ENCODE assay signal across 29 cellular contexts in the genomic region with DNA sequence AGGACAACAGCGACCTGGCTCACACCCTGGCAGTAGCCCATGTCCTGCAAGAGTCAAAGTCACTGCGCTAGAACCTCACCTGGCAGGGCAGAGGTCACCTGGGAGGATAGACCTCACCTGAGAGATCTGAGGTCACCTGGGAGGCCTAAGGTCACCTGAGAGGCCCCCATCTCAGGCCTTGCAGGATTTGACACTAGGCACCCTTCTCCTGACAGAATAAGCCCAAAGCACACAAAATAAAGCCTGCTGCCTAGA.
"Had no signal": no experiment of that assay in that cellular context is flagged by ENCODE, and none has a peak within 500 bp of the region (broad histone marks: within the 10 kb centered on the region; RNA-seq: fewer than 3 reads in every experiment).

No MANE protein-coding gene starts in this region.

- H3K27ac ChIP-seq: adrenal gland, body of pancreas, epithelial cell of prostate, esophagus squamous epithelium had no signal

- H3K4me3 Mint-ChIP-seq: activated CD4-positive, alpha-beta memory T cell treated with anti-CD3 and anti-CD28 coated beads for 36 hours; activated CD4-positive, alpha-beta T cell treated with anti-CD3 and anti-CD28 coated beads for 36 hours; activated CD4-positive, alpha-beta T cell treated with anti-CD3 and anti-CD28 coated beads, Interleukin-2, amount 10 ng/mL, durations not matched to agents 24 days and 14 days; activated CD8-positive, alpha-beta memory T cell treated with anti-CD3 and anti-CD28 coated beads, Interleukin-2, amount 10 ng/mL, durations not matched to agents 7 days and 5 days; activated CD8-positive, alpha-beta T cell treated with anti-CD3 and anti-CD28 coated beads, Interleukin-2, amount 10 ng/mL, durations not matched to agents 7 days and 5 days; activated naive CD4-positive, alpha-beta T cell treated with anti-CD3 and anti-CD28 coated beads for 36 hours; activated naive CD4-positive, alpha-beta T cell treated with anti-CD3 and anti-CD28 coated beads, Interleukin-2, amount 50 U/mL, for 24 hours; activated naive CD8-positive, alpha-beta T cell treated with anti-CD3 and anti-CD28 coated beads for 36 hours; activated naive CD8-positive, alpha-beta T cell treated with anti-CD3 and anti-CD28 coated beads, Interleukin-2, amount 50 U/mL, for 24 hours; activated T-helper 1 cell treated with anti-CD3 and anti-CD28 coated beads, Interleukin-12 subunit alpha, Interleukin-12 subunit beta, Interleukin-2, Interleukin-4 antibody, amounts not matched to agents 30 ng/mL and 10 ng/mL and 1 ng/mL, durations not matched to agents 14 hours and 24 hours and 36 hours had no signal

- H3K36me3 Mint-ChIP-seq: activated CD4-positive, alpha-beta memory T cell treated with anti-CD3 and anti-CD28 coated beads for 36 hours; activated CD8-positive, alpha-beta memory T cell treated with anti-CD3 and anti-CD28 coated beads, Interleukin-2, amount 10 ng/mL, durations not matched to agents 7 days and 5 days; activated naive CD8-positive, alpha-beta T cell treated with anti-CD3 and anti-CD28 coated beads for 36 hours had no signal

- H3K36me3 ChIP-seq: adrenal gland, esophagus squamous epithelium had no signal

- H3K27me3 ChIP-seq: adrenal gland, body of pancreas had no signal

- H3K27me3 Mint-ChIP-seq: activated naive CD4-positive, alpha-beta T cell treated with anti-CD3 and anti-CD28 coated beads, Interleukin-2, amount 50 U/mL, for 24 hours; activated naive CD8-positive, alpha-beta T cell treated with anti-CD3 and anti-CD28 coated beads for 36 hours had no signal

- H3K4me3 ChIP-seq: adrenal gland, body of pancreas, esophagus squamous epithelium had no signal

- H3K9me3 Mint-ChIP-seq: activated CD4-positive, alpha-beta memory T cell treated with anti-CD3 and anti-CD28 coated beads for 36 hours; activated CD4-positive, alpha-beta T cell treated with anti-CD3 and anti-CD28 coated beads, Interleukin-2, amount 10 ng/mL, durations not matched to agents 24 days and 14 days; activated naive CD4-positive, alpha-beta T cell treated with anti-CD3 and anti-CD28 coated beads for 36 hours; activated naive CD4-positive, alpha-beta T cell treated with anti-CD3 and anti-CD28 coated beads, Interleukin-2, amount 50 U/mL, for 24 hours; activated naive CD8-positive, alpha-beta T cell treated with anti-CD3 and anti-CD28 coated beads, Interleukin-2, amount 50 U/mL, for 24 hours; activated T-helper 1 cell treated with anti-CD3 and anti-CD28 coated beads, Interleukin-12 subunit alpha, Interleukin-12 subunit beta, Interleukin-2, Interleukin-4 antibody, amounts not matched to agents 30 ng/mL and 10 ng/mL and 1 ng/mL, durations not matched to agents 14 hours and 24 hours and 36 hours; activated T-helper 2 cell treated with anti-CD3 and anti-CD28 coated beads, Interferon-gamma antibody, Interleukin-2, Interleukin-4, amounts not matched to agents 10 μg/mL and 5 μg/mL and 100 μg/mL, durations not matched to agents 14 hours and 24 hours and 36 hours had no signal

- H3K4me1 Mint-ChIP-seq: activated CD4-positive, alpha-beta T cell treated with anti-CD3 and anti-CD28 coated beads for 36 hours; activated CD4-positive, alpha-beta T cell treated with anti-CD3 and anti-CD28 coated beads, Interleukin-2, amount 10 ng/mL, durations not matched to agents 24 days and 14 days; activated naive CD4-positive, alpha-beta T cell treated with anti-CD3 and anti-CD28 coated beads, Interleukin-2, amount 50 U/mL, for 24 hours; activated naive CD8-positive, alpha-beta T cell treated with anti-CD3 and anti-CD28 coated beads for 36 hours; activated naive CD8-positive, alpha-beta T cell treated with anti-CD3 and anti-CD28 coated beads, Interleukin-2, amount 50 U/mL, for 24 hours had no signal

- DNase-seq: activated CD4-positive, alpha-beta memory T cell treated with anti-CD3 and anti-CD28 coated beads for 36 hours; activated CD4-positive, alpha-beta T cell treated with anti-CD3 and anti-CD28 coated beads for 36 hours; activated CD4-positive, alpha-beta T cell treated with anti-CD3 and anti-CD28 coated beads, Interleukin-2, amount 10 ng/mL, durations not matched to agents 24 days and 14 days; activated CD4-positive, CD25-positive, alpha-beta regulatory T cell; activated CD4-positive, CD25-positive, alpha-beta regulatory T cell treated with anti-CD3 and anti-CD28 coated beads, Interleukin-2, amount 50 U/mL, for 72 hours; activated CD8-positive, alpha-beta memory T cell treated with anti-CD3 and anti-CD28 coated beads, Interleukin-2, amount 10 ng/mL, durations not matched to agents 7 days and 5 days; activated CD8-positive, alpha-beta memory T cell treated with anti-CD3 and anti-CD28 coated beads, Interleukin-2, amount 50 U/mL, for 4 hours; activated CD8-positive, alpha-beta T cell treated with anti-CD3 and anti-CD28 coated beads, Interleukin-2, amount 10 ng/mL, durations not matched to agents 7 days and 5 days; activated effector memory CD4-positive, alpha-beta T cell treated with anti-CD3 and anti-CD28 coated beads, Interleukin-2, amount 50 U/mL, for 16 hours; activated naive CD4-positive, alpha-beta T cell treated with anti-CD3 and anti-CD28 coated beads for 36 hours; activated naive CD8-positive, alpha-beta T cell treated with anti-CD3 and anti-CD28 coated beads for 36 hours; activated naive CD8-positive, alpha-beta T cell treated with anti-CD3 and anti-CD28 coated beads, Interleukin-2, amount 50 U/mL, for 24 hours; activated T-cell treated with anti-CD3 and anti-CD28 coated beads, Interleukin-2, amount 50 U/mL, for 1 hour; activated T-cell treated with anti-CD3 and anti-CD28 coated beads, Interleukin-2, amount 50 U/mL, for 48 hours; adrenal gland; amygdala; aorta; body of pancreas; caudate nucleus; cortex of kidney; effector CD8-positive, alpha-beta T cell; esophagus squamous epithelium; foreskin melanocyte; head of caudate nucleus; T-helper 2 cell had no signal

- ATAC-seq: activated CD4-positive, alpha-beta T cell treated with anti-CD3 and anti-CD28 coated beads for 36 hours; activated CD8-positive, alpha-beta memory T cell treated with anti-CD3 and anti-CD28 coated beads, Interleukin-2, amount 10 ng/mL, durations not matched to agents 7 days and 5 days; activated CD8-positive, alpha-beta T cell treated with anti-CD3 and anti-CD28 coated beads, Interleukin-2, amount 10 ng/mL, durations not matched to agents 7 days and 5 days; activated naive CD8-positive, alpha-beta T cell treated with anti-CD3 and anti-CD28 coated beads, Interleukin-2, amount 50 U/mL, for 24 hours; body of pancreas had no signal

- H3K4me1 ChIP-seq: adrenal gland, body of pancreas, esophagus squamous epithelium had no signal

- H3K27ac Mint-ChIP-seq: activated CD4-positive, alpha-beta memory T cell treated with anti-CD3 and anti-CD28 coated beads for 36 hours; activated CD4-positive, alpha-beta T cell treated with anti-CD3 and anti-CD28 coated beads for 36 hours; activated CD4-positive, alpha-beta T cell treated with anti-CD3 and anti-CD28 coated beads, Interleukin-2, amount 10 ng/mL, durations not matched to agents 24 days and 14 days; activated CD8-positive, alpha-beta memory T cell treated with anti-CD3 and anti-CD28 coated beads, Interleukin-2, amount 10 ng/mL, durations not matched to agents 7 days and 5 days; activated CD8-positive, alpha-beta T cell treated with anti-CD3 and anti-CD28 coated beads, Interleukin-2, amount 10 ng/mL, durations not matched to agents 7 days and 5 days; activated naive CD4-positive, alpha-beta T cell treated with anti-CD3 and anti-CD28 coated beads for 36 hours; activated naive CD4-positive, alpha-beta T cell treated with anti-CD3 and anti-CD28 coated beads, Interleukin-2, amount 50 U/mL, for 24 hours; activated naive CD8-positive, alpha-beta T cell treated with anti-CD3 and anti-CD28 coated beads for 36 hours; activated naive CD8-positive, alpha-beta T cell treated with anti-CD3 and anti-CD28 coated beads, Interleukin-2, amount 50 U/mL, for 24 hours; activated T-helper 1 cell treated with anti-CD3 and anti-CD28 coated beads, Interleukin-12 subunit alpha, Interleukin-12 subunit beta, Interleukin-2, Interleukin-4 antibody, amounts not matched to agents 30 ng/mL and 10 ng/mL and 1 ng/mL, durations not matched to agents 14 hours and 24 hours and 36 hours; activated T-helper 2 cell treated with anti-CD3 and anti-CD28 coated beads, Interferon-gamma antibody, Interleukin-2, Interleukin-4, amounts not matched to agents 10 μg/mL and 5 μg/mL and 100 μg/mL, durations not matched to agents 14 hours and 24 hours and 36 hours had no signal
